In the genomic region with DNA sequence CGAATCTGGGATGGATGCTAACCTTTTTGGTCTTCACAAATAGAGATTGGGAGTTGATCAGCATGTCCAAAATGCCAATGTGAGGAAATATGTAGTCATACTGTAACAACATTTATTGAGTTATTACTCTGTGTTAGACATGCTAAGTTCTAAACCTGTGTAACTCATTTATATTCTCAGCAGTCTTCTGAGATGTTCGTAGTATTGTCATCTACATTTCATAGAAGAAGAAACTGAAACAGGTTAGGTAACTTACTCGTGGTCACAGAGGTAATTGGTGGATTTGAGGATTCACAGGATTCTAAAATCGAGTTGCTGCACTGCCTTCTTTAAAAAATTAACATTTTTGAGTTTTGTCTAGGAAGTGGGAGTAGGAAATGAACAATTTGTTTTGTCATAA, we compare ENCODE assay signal across 16 cellular contexts.
DNase-seq lines count a peak whose midpoint lies in the region; ATAC-seq, FAIRE-seq and TF ChIP-seq lines count a peak whose summit lies in the region.
"Had no signal": no experiment of that assay in that cellular context is flagged by ENCODE, and none has a peak within 500 bp of the region (broad histone marks: within the 10 kb centered on the region; RNA-seq: fewer than 3 reads in every experiment).

No MANE protein-coding gene starts in this region.

- no peak for TF ChIP-seq RAD21 in HepG2 (CRISPR knock-in tag; IDR thresholded peaks at IDR 0.05)

- no peaks in the 10 kb centered on the region for H3K27me3 Mint-ChIP-seq in activated naive CD8-positive, alpha-beta T cell treated with anti-CD3 and anti-CD28 coated beads for 36 hours

- no peaks in the 10 kb centered on the region for H4K20me1 ChIP-seq in HepG2 (ENCODE audit: insufficient read depth, low read length)

- H3K9me3 ChIP-seq in esophagus muscularis mucosa (no peaks in the 10 kb centered on the region), HepG2 (ENCODE audit: low read length) (no peaks in the 10 kb centered on the region)
- H3K9me3 ChIP-seq: colonic mucosa had no signal

- peak overlapping the region; percentile 95 for H3K27ac Mint-ChIP-seq in activated naive CD8-positive, alpha-beta T cell treated with anti-CD3 and anti-CD28 coated beads for 36 hours

- in situ Hi-C loops in HepG2 (cut with HindIII; ENCODE audit: extremely low pct_ligation_motif_present, low pct_unique_long_range_greater_than_20kb), result no loop called here

- no peak for TF ChIP-seq EP300 in esophagus muscularis mucosa (IDR thresholded peaks at IDR 0.05)
- no peak for TF ChIP-seq EP300 in HepG2 (IDR thresholded peaks at IDR 0.05; ENCODE audit: low read depth in 2 of 2, low read length in 2 of 2)
- no peak for TF ChIP-seq EP300 in HepG2 (CRISPR knock-in tag; IDR thresholded peaks at IDR 0.05; ENCODE audit: borderline replicate concordance)

- H3K9ac ChIP-seq in HepG2 (ENCODE audit: insufficient read depth, low read depth, low read length), result no peak overlapping the region

- H3K4me2 ChIP-seq in HepG2 (ENCODE audit: low read depth, low read length), result no peak overlapping the region

- H3K79me2 ChIP-seq in ACC112 (ENCODE audit: control insufficient read depth, insufficient read depth, low read length, unreplicated experiment) (no peaks in the 10 kb centered on the region), HepG2 (ENCODE audit: insufficient read depth, low read length) (no peaks in the 10 kb centered on the region)

- no TSS peak for BruUV-seq in HepG2 (replicated peaks; lab: Mats Ljungman, UMichigan)

- intact Hi-C loops in esophagus muscularis mucosa (cut with DNase I) (no loop called here), HepG2 (cut with micrococcal nuclease; ENCODE audit: unreplicated experiment) (no loop called here)

- TF ChIP-seq CTCF in esophagus muscularis mucosa (IDR thresholded peaks at IDR 0.05) (no peak), HepG2 (CRISPR knock-in tag; IDR thresholded peaks at IDR 0.05) (no peak)

- H3K9me3 Mint-ChIP-seq in activated naive CD8-positive, alpha-beta T cell treated with anti-CD3 and anti-CD28 coated beads for 36 hours, result peaks cover 14% of the 10 kb centered on the region

- H3K4me3 ChIP-seq in ACC112 (ENCODE audit: low read depth, low read length) (no peak overlapping the region), esophagus muscularis mucosa (no peak overlapping the region), HepG2 (replicated peaks in 1 of 3; ENCODE audit: insufficient read depth in 1 of 3, low read depth in 2 of 3, low read length in 3 of 3) (no peak overlapping the region)
- H3K4me3 ChIP-seq: colonic mucosa, skin epidermis had no signal

- peaks cover 26% of the 10 kb centered on the region for H3K36me3 Mint-ChIP-seq in activated naive CD8-positive, alpha-beta T cell treated with anti-CD3 and anti-CD28 coated beads for 36 hours

- WGBS in esophagus muscularis mucosa, result 86% methylated on average over 4 of the region's 4 CpGs
- WGBS in HepG2 (ENCODE audit: low lambda C conversion rate), result under 1% methylated on average over 4 of the region's 4 CpGs

- H3K36me3 ChIP-seq in ACC112 (ENCODE audit: insufficient read depth, low read length), result no peaks in the 10 kb centered on the region
- H3K36me3 ChIP-seq in esophagus muscularis mucosa, result no peaks in the 10 kb centered on the region
- no peaks in the 10 kb centered on the region for H3K36me3 ChIP-seq in HepG2 (replicated peaks in 1 of 2; ENCODE audit: control insufficient read depth in 1 of 2, insufficient read depth in 2 of 2, low read length in 2 of 2)
- H3K36me3 ChIP-seq: colonic mucosa had no signal

- H3K4me3 Mint-ChIP-seq in activated naive CD8-positive, alpha-beta T cell treated with anti-CD3 and anti-CD28 coated beads for 36 hours, result peak overlapping the region; percentile 65

- FAIRE-seq in GM12892 (lab: Jason Lieb, UNC) (peak; percentile 44), HepG2 (lab: Jason Lieb, UNC) (no peak)
- FAIRE-seq: keratinocyte had no signal

- ATAC-seq in HG03066 (IDR thresholded peaks at IDR 0.05; ENCODE audit: low read depth, unreplicated experiment), result peak; percentile 65
- ATAC-seq in HepG2, result no peak

- H3K4me1 ChIP-seq in ACC112 (ENCODE audit: control insufficient read depth, insufficient read depth, low read length, unreplicated experiment) (peaks cover 12% of the 10 kb centered on the region), esophagus muscularis mucosa (peaks cover 0 to 9% (median 7%) of the 10 kb centered on the region in 4 donors), HepG2 (ENCODE audit: insufficient read depth, low read length) (no peaks in the 10 kb centered on the region)
- H3K4me1 ChIP-seq: colonic mucosa had no signal

- CTCF ChIA-PET in HepG2 (lab: Yijun Ruan, JAX; ENCODE audit: low intra/inter-chr PET ratio, low total read pairs), result no interaction called here

- no peaks in the 10 kb centered on the region for H3K27me3 ChIP-seq in ACC112 (ENCODE audit: insufficient read depth, low read length)
- H3K27me3 ChIP-seq in esophagus muscularis mucosa, result no peaks in the 10 kb centered on the region
- H3K27me3 ChIP-seq in HepG2 (ENCODE audit: control insufficient read depth in 1 of 2, insufficient read depth in 2 of 2, low read length in 2 of 2), result no peaks in the 10 kb centered on the region
- H3K27me3 ChIP-seq: colonic mucosa had no signal

- peak overlapping the region; percentile 40 for H2AFZ ChIP-seq in ACC112 (ENCODE audit: low read length, unreplicated experiment)
- H2AFZ ChIP-seq in HepG2 (ENCODE audit: low read length), result no peak overlapping the region

- peaks cover 70% of the 10 kb centered on the region for H3K4me1 Mint-ChIP-seq in activated naive CD8-positive, alpha-beta T cell treated with anti-CD3 and anti-CD28 coated beads for 36 hours

- H3K27ac ChIP-seq in ACC112 (ENCODE audit: low read depth, low read length) (no peak overlapping the region), esophagus muscularis mucosa (replicated peaks in 1 of 4) (no peak overlapping the region), HepG2 (ENCODE audit: extremely low read length, insufficient read depth, low read length) (no peak overlapping the region)
- H3K27ac ChIP-seq: colonic mucosa had no signal

- no peak for TF ChIP-seq POLR2A in GM12892 (IDR thresholded peaks at IDR 0.05; ENCODE audit: low read depth, low read length)
- TF ChIP-seq POLR2A in esophagus muscularis mucosa (IDR thresholded peaks at IDR 0.05; ENCODE audit: low read depth), result no peak
- TF ChIP-seq POLR2A in HepG2 (IDR thresholded peaks at IDR 0.05; ENCODE audit: insufficient read depth in 1 of 2, low read depth in 2 of 2, low read length in 2 of 2), result no peak

- DNase-seq in GM12892 (ENCODE audit: insufficient read length), result no peak
- no peak for DNase-seq in activated naive CD8-positive, alpha-beta T cell treated with anti-CD3 and anti-CD28 coated beads for 36 hours
- DNase-seq in esophagus muscularis mucosa (ENCODE audit: extremely low spot score), result no peak
- no peak for DNase-seq in GM19240 (ENCODE audit: insufficient read length, low spot score)
- no peak for DNase-seq in HepG2 (ENCODE audit: low spot score)
- no peak for DNase-seq in superior temporal gyrus (ENCODE audit: extremely low spot score)
- DNase-seq: colonic mucosa; glutamatergic neuron; midbrain; NK-92 treated with Interleukin-12 subunit alpha and Interleukin-12 subunit beta, amount 100 ng/mL, for 24 hours; Right ventricle myocardium superior; T1000 had no signal

- POLR2A ChIA-PET in HepG2 (lab: Yijun Ruan, JAX), result no interaction called here

TF ChIP-seq in HepG2, 621 proteins besides CTCF, POLR2A, EP300 and RAD21:
- TF ChIP-seq, protein P1, sequence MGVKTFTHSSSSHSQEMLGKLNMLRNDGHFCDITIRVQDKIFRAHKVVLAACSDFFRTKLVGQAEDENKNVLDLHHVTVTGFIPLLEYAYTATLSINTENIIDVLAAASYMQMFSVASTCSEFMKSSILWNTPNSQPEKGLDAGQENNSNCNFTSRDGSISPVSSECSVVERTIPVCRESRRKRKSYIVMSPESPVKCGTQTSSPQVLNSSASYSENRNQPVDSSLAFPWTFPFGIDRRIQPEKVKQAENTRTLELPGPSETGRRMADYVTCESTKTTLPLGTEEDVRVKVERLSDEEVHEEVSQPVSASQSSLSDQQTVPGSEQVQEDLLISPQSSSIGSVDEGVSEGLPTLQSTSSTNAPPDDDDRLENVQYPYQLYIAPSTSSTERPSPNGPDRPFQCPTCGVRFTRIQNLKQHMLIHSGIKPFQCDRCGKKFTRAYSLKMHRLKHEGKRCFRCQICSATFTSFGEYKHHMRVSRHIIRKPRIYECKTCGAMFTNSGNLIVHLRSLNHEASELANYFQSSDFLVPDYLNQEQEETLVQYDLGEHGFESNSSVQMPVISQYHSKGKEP (CRISPR knock-in tag; IDR thresholded peaks at IDR 0.05), result no peak
- TF ChIP-seq, protein P2, sequence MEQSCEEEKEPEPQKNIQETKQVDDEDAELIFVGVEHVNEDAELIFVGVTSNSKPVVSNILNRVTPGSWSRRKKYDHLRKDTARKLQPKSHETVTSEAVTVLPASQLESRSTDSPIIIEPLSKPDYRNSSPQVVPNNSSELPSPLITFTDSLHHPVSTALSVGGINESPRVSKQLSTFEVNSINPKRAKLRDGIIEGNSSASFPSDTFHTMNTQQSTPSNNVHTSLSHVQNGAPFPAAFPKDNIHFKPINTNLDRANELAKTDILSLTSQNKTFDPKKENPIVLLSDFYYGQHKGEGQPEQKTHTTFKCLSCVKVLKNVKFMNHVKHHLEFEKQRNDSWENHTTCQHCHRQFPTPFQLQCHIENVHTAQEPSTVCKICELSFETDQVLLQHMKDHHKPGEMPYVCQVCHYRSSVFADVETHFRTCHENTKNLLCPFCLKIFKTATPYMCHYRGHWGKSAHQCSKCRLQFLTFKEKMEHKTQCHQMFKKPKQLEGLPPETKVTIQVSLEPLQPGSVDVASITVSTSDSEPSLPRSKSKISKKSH (CRISPR knock-in tag; IDR thresholded peaks at IDR 0.05; ENCODE audit: borderline replicate concordance), result no peak
- TF ChIP-seq ZNF207 (IDR thresholded peaks at IDR 0.05; ENCODE audit: borderline replicate concordance) (no peak), CAMTA2 (CRISPR knock-in tag; IDR thresholded peaks at IDR 0.05; ENCODE audit: borderline replicate concordance) (no peak), HIVEP1 (CRISPR knock-in tag; IDR thresholded peaks at IDR 0.05) (no peak), ETV5 (CRISPR knock-in tag; IDR thresholded peaks at IDR 0.05; ENCODE audit: borderline replicate concordance) (no peak), NCOA2 (CRISPR knock-in tag; IDR thresholded peaks at IDR 0.05) (no peak)
